Comparison of ENCODE assay signal across 1 cellular context in the genomic region with DNA sequence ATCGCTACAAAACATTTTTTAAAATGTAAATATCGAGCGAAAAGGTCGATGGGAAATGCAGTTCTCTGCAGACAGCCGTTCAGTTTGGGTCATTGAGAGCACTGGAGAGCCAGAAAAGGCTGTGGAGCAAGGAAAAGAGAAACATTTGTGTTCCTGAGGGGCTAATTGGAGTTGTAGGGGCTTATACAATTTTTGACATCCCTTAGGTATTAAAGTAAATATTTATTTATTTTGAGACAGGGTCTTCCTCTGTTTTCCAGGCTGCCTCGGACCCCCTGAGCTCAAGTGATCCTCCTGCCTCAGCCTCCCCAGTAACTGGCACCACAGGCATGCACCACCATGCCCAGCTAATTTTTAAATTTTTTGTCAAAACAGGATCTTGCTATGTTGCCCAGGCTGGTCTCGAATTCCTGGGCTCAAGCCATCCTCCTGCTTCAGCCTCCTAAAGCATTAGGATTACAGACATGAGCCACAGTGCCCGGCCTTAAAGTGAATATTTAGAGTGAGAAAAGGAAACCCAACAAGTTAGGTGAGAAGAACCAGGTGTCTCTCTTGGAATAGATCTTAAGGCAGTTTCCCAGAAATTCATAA.
TF ChIP-seq lines count a peak whose summit lies in the region.

No MANE protein-coding gene starts in this region.

TF ChIP-seq in HCT116, 20 proteins besides CTCF, POLR2A, EP300 and RAD21 (continued from another document):
- TF ChIP-seq SRF (IDR thresholded peaks at IDR 0.05; ENCODE audit: low read depth): no peak
